ENCODE assay signal across 8 cellular contexts in the genomic region with DNA sequence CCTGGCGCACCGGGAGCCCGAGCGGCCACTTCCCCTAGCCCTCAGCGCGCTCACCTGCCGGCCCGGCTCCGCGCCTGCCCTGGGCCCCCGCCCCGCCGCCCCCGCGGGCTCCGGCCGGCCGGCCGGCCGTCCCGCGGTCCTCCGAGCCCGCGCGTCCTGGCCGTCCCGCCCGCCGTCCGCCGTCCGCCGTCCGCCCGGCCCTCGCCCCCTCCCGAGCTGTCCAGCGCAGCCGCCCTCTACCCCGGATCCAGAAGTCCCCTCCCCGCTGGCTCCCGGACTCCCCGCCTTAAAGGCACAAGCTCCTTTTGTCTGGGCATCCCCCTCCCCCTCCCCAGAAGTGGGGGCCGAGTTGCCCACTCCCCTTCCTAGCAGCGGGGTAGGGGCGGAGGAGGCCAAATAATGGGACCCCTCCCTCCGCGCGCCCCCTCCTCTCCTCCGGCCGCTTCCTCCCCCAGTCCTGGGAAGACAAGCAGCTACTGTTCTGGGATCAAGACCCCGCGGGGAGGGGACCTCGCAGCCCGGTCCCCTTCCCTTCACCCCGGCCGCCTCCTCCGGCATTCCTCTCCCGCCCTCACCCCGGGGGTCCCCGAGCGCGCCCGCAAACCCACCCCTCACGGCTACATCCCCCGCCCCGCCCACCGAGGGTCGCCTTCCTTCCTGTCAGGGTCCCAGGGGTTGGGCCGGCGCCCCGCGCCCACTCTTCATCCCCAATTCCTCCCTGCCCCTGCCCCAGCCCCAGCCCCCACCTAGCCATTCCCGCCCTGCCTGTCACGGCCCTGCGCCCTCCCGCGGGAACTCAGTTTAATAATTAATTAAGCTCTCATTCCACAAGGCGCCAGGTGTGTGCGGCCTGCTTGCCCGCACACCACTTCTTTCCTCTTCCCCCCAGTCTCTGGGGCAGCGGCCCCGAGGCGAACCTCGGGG. TPM values are rescaled to one million over a fixed set of nuclear protein-coding genes. Genes with fewer than 3 reads are reported as not detected.
DNase-seq lines count a peak whose midpoint lies in the region; ATAC-seq and TF ChIP-seq lines count a peak whose summit lies in the region.

A gene (minus strand): TSS at position 238 of the 924 bp plus-strand sequence. CDS start 5,655 bp downstream, outside the sequence.

- ATAC-seq in gastroesophageal sphincter: peak; percentile 88
- ATAC-seq in HG02623 (IDR thresholded peaks at IDR 0.05; ENCODE audit: unreplicated experiment): no peak

- H3K4me3 Mint-ChIP-seq in activated T-helper 2 cell treated with anti-CD3 and anti-CD28 coated beads, Interferon-gamma antibody, Interleukin-2, Interleukin-4, amounts not matched to agents 10 μg/mL and 5 μg/mL and 100 μg/mL, durations not matched to agents 14 hours and 24 hours and 36 hours (ENCODE audit: low read depth): peak within 1 kb of the TSS; percentile 72
- peak within 1 kb of the TSS; percentile 94 to 96 (median 95) for H3K4me3 Mint-ChIP-seq in nephron

- TF ChIP-seq CTCF in gastroesophageal sphincter (IDR thresholded peaks at IDR 0.05) (no peak), nephron (IDR thresholded peaks at IDR 0.05; ENCODE audit: unreplicated experiment in 3 of 3) (no peak)

- peaks cover 4 to 46% (median 15%) of the 10 kb centered on the region in 3 donors for H3K4me1 ChIP-seq in gastroesophageal sphincter

- H3K27me3 Mint-ChIP-seq in activated T-helper 2 cell treated with anti-CD3 and anti-CD28 coated beads, Interferon-gamma antibody, Interleukin-2, Interleukin-4, amounts not matched to agents 10 μg/mL and 5 μg/mL and 100 μg/mL, durations not matched to agents 14 hours and 24 hours and 36 hours (ENCODE audit: low read depth): peaks cover 51% of the 10 kb centered on the region
- peaks cover 3% of the 10 kb centered on the region for H3K27me3 Mint-ChIP-seq in nephron (ENCODE audit: low read depth)

- no peaks in the 10 kb centered on the region for H3K9me3 ChIP-seq in gastroesophageal sphincter

- peak in 1 of 2 donors; percentile 11 for TF ChIP-seq POLR2A in gastroesophageal sphincter (IDR thresholded peaks at IDR 0.05)

- no peaks in the 10 kb centered on the region for H3K36me3 ChIP-seq in gastroesophageal sphincter

- WGBS in gastroesophageal sphincter (ENCODE audit: low coverage in 1 of 2), 2 donors: 1% methylated on average over 15 of the region's 86 CpGs; no CpG with 5 or more reads in 1 of the 2 donors

- peak within 1 kb of the TSS; percentile 52 to 91 (median 88) for H3K27ac ChIP-seq in gastroesophageal sphincter

- TF ChIP-seq EP300 in gastroesophageal sphincter (IDR thresholded peaks at IDR 0.05): no peak

- H3K27ac Mint-ChIP-seq in activated T-helper 2 cell treated with anti-CD3 and anti-CD28 coated beads, Interferon-gamma antibody, Interleukin-2, Interleukin-4, amounts not matched to agents 10 μg/mL and 5 μg/mL and 100 μg/mL, durations not matched to agents 14 hours and 24 hours and 36 hours: no peak within 1 kb of the TSS
- peak within 1 kb of the TSS; percentile 77 to 93 (median 92) for H3K27ac Mint-ChIP-seq in nephron

- H3K36me3 Mint-ChIP-seq in activated T-helper 2 cell treated with anti-CD3 and anti-CD28 coated beads, Interferon-gamma antibody, Interleukin-2, Interleukin-4, amounts not matched to agents 10 μg/mL and 5 μg/mL and 100 μg/mL, durations not matched to agents 14 hours and 24 hours and 36 hours (ENCODE audit: low read depth): no peaks in the 10 kb centered on the region
- H3K36me3 Mint-ChIP-seq in nephron (ENCODE audit: low read depth): peaks cover 5% of the 10 kb centered on the region

- H3K4me3 ChIP-seq in gastroesophageal sphincter: peak within 1 kb of the TSS; percentile 63 to 95

- H3K4me1 Mint-ChIP-seq in activated T-helper 2 cell treated with anti-CD3 and anti-CD28 coated beads, Interferon-gamma antibody, Interleukin-2, Interleukin-4, amounts not matched to agents 10 μg/mL and 5 μg/mL and 100 μg/mL, durations not matched to agents 14 hours and 24 hours and 36 hours (ENCODE audit: low read depth): peaks cover 2% of the 10 kb centered on the region
- H3K4me1 Mint-ChIP-seq in nephron: peaks cover 33% of the 10 kb centered on the region

- intact Hi-C loops in activated T-helper 2 cell treated with anti-CD3 and anti-CD28 coated beads, Interferon-gamma antibody, Interleukin-2, Interleukin-4, amounts not matched to agents 10 μg/mL and 5 μg/mL and 100 μg/mL, durations not matched to agents 14 hours and 24 hours and 36 hours (cut with micrococcal nuclease): no loop called here

- no peaks in the 10 kb centered on the region for H3K27me3 ChIP-seq in gastroesophageal sphincter

- DNase-seq in stimulated activated CD4-positive, alpha-beta T cell treated with anti-CD3 and anti-CD28 coated beads, Interleukin-15, amount 100 ng/mL, for 24 hours: peak; percentile 31
- DNase-seq in stimulated activated CD4-positive, alpha-beta T cell treated with anti-CD3 and anti-CD28 coated beads, Interleukin-1b, Interleukin-23, amount 100 ng/mL, for 48 hours: no peak
- peak; percentile 55 for DNase-seq in M059J (ENCODE audit: low read depth)
- no peak for DNase-seq in activated T-helper 2 cell treated with anti-CD3 and anti-CD28 coated beads, Interferon-gamma antibody, Interleukin-2, Interleukin-4, amounts not matched to agents 10 μg/mL and 5 μg/mL and 100 μg/mL, durations not matched to agents 14 hours and 24 hours and 36 hours (ENCODE audit: low spot score)
- DNase-seq in activated CD4-positive, CD25-positive, alpha-beta regulatory T cell treated with anti-CD3 and anti-CD28 coated beads, Interleukin-2, amount 50 U/mL, for 72 hours: no peak

- no peaks in the 10 kb centered on the region for H3K9me3 Mint-ChIP-seq in activated T-helper 2 cell treated with anti-CD3 and anti-CD28 coated beads, Interferon-gamma antibody, Interleukin-2, Interleukin-4, amounts not matched to agents 10 μg/mL and 5 μg/mL and 100 μg/mL, durations not matched to agents 14 hours and 24 hours and 36 hours
- no peaks in the 10 kb centered on the region for H3K9me3 Mint-ChIP-seq in nephron

RNA-seq across cellular contexts. Expression of the gene that starts here (rescaled TPM):
- total RNA-seq in M059J (2014; rRNA removed; shearing (Covaris generic)): 7.1 and 16.3 TPM in 2 replicates
- total RNA-seq in activated T-helper 2 cell treated with anti-CD3 and anti-CD28 coated beads, Interferon-gamma antibody, Interleukin-2, Interleukin-4, amounts not matched to agents 10 μg/mL and 5 μg/mL and 100 μg/mL, durations not matched to agents 14 hours and 24 hours and 36 hours: 0.39 and 0.55 TPM in 2 replicates
- total RNA-seq in gastroesophageal sphincter: 10 to 100 TPM; 21.9 to 33.0 (median 29.0) TPM

Comparison
In these comparisons a context has a peak if more than half of its experiments do, and no peak if none do; other contexts are left out.
1. DNase-seq: peak in stimulated activated CD4-positive, alpha-beta T cell treated with anti-CD3 and anti-CD28 coated beads, Interleukin-15, amount 100 ng/mL, for 24 hours (single experiment) and M059J (single experiment); none in stimulated activated CD4-positive, alpha-beta T cell treated with anti-CD3 and anti-CD28 coated beads, Interleukin-1b, Interleukin-23, amount 100 ng/mL, for 48 hours (single experiment), activated T-helper 2 cell treated with anti-CD3 and anti-CD28 coated beads, Interferon-gamma antibody, Interleukin-2, Interleukin-4, amounts not matched to agents 10 μg/mL and 5 μg/mL and 100 μg/mL, durations not matched to agents 14 hours and 24 hours and 36 hours (single experiment) and activated CD4-positive, CD25-positive, alpha-beta regulatory T cell treated with anti-CD3 and anti-CD28 coated beads, Interleukin-2, amount 50 U/mL, for 72 hours (single experiment).